ENCODE assay signal across 8 cellular contexts in the genomic region with DNA sequence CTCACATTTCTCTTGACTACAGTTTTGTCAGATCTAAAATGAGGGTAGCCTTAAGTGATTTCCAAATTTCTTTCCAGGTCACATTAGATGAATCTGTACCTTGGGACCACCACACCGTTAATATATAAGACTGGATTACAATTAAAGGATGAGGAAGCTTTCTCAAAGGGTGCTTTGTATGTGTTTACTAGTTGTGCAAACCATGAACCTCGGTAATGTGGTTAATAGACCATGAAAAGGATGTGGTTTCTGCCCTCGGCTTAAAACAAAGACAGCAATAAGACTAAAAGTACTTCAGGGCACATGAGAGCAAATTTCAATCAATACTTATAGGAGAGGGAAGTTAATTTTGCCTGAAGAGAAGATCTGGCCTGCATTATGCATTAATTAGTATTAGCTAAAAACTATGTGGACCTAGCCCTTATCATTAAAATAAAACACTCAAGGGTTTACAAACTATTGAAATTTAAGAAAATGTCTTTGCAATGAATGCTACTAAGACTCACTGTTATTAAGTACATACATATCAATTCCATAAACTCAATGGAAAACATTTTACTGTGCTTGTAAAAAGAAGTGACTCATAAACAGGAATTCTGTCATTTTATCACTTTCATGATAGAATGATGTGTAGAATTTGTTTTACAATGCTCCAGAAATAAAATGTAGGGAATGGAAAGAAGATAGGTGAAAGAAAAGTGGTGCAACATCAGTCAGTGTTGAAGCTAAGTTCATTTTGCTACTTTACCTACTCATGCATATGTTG. TPM values are rescaled to one million over a fixed set of nuclear protein-coding genes. Genes with fewer than 3 reads are reported as not detected.
DNase-seq lines count a peak whose midpoint lies in the region; ATAC-seq and TF ChIP-seq lines count a peak whose summit lies in the region.

No MANE protein-coding gene starts in this region.

- H3K36me3 ChIP-seq in right atrium auricular region: no peaks in the 10 kb centered on the region
- H3K36me3 ChIP-seq in effector memory CD4-positive, alpha-beta T cell (ENCODE audit: control insufficient read depth, insufficient read depth, low read length): no peaks in the 10 kb centered on the region

- POLR2A ChIA-PET in RWPE1 (lab: Yijun Ruan, JAX; ENCODE audit: low non-redundant PET): interaction anchor here (0.6 kb wide), 1 partner anchor 701 kb away, joined by 3 read pairs; no protein-coding TSS in a partner anchor

- CTCF ChIA-PET in RWPE1 (lab: Yijun Ruan, JAX): interaction anchor here (0.6 to 1.6 kb wide), 6 partner anchors 16 to 702 kb away, joined by 3 to 5 read pairs (median 3); no protein-coding TSS in a partner anchor

- peak overlapping the region; percentile 97 to 100 for H3K27ac ChIP-seq in right atrium auricular region
- H3K27ac ChIP-seq in effector memory CD4-positive, alpha-beta T cell (ENCODE audit: insufficient read depth, low read length, poor library complexity, severe bottlenecking): peak overlapping the region; percentile 90
- no peak overlapping the region for H3K27ac ChIP-seq in RWPE1

- H3K9me3 ChIP-seq in right atrium auricular region: no peaks in the 10 kb centered on the region
- H3K9me3 ChIP-seq in effector memory CD4-positive, alpha-beta T cell (ENCODE audit: control insufficient read depth, low read length): no peaks in the 10 kb centered on the region

- H3K27ac Mint-ChIP-seq in stimulated activated memory B cell treated with anti-CD40 and anti-IgM and Interleukin-4, amounts not matched to agents 10 μg/mL and 1 μg/mL and 100 μg/mL, for 72 hours: no peak overlapping the region

- H3K27me3 Mint-ChIP-seq in stimulated activated memory B cell treated with anti-CD40 and anti-IgM and Interleukin-4, amounts not matched to agents 10 μg/mL and 1 μg/mL and 100 μg/mL, for 72 hours: no peaks in the 10 kb centered on the region

- H3K4me1 ChIP-seq in right atrium auricular region: peaks cover 0 to 28% of the 10 kb centered on the region in 2 donors
- H3K4me1 ChIP-seq in effector memory CD4-positive, alpha-beta T cell (ENCODE audit: control insufficient read depth, insufficient read depth, low read length, poor library complexity, severe bottlenecking): peaks cover 18% of the 10 kb centered on the region

- peaks cover 12% of the 10 kb centered on the region for H3K4me1 Mint-ChIP-seq in stimulated activated memory B cell treated with anti-CD40 and anti-IgM and Interleukin-4, amounts not matched to agents 10 μg/mL and 1 μg/mL and 100 μg/mL, for 72 hours

- DNase-seq in right atrium auricular region (ENCODE audit: low spot score): no peak
- DNase-seq in left ventricle myocardium superior: no peak
- DNase-seq in NCI-H526 (lab: John Stamatoyannopoulos, UW): peak; percentile 67 to 76
- peak in 1 of 3 donors; percentile 9 for DNase-seq in effector memory CD4-positive, alpha-beta T cell
- no peak for DNase-seq in RWPE1 (ENCODE audit: low spot score)
- no peak for DNase-seq in NCI-H2029 treated with DMSO at 0.1 percent for 48 hours (lab: John Stamatoyannopoulos, UW)

- H3K27me3 ChIP-seq in right atrium auricular region: no peaks in the 10 kb centered on the region
- no peaks in the 10 kb centered on the region for H3K27me3 ChIP-seq in effector memory CD4-positive, alpha-beta T cell (replicated peaks; ENCODE audit: control insufficient read depth, insufficient read depth, low read length, poor library complexity, severe bottlenecking)

- no peaks in the 10 kb centered on the region for H3K36me3 Mint-ChIP-seq in stimulated activated memory B cell treated with anti-CD40 and anti-IgM and Interleukin-4, amounts not matched to agents 10 μg/mL and 1 μg/mL and 100 μg/mL, for 72 hours

- no peaks in the 10 kb centered on the region for H3K9me3 Mint-ChIP-seq in stimulated activated memory B cell treated with anti-CD40 and anti-IgM and Interleukin-4, amounts not matched to agents 10 μg/mL and 1 μg/mL and 100 μg/mL, for 72 hours

- H3K4me3 Mint-ChIP-seq in stimulated activated memory B cell treated with anti-CD40 and anti-IgM and Interleukin-4, amounts not matched to agents 10 μg/mL and 1 μg/mL and 100 μg/mL, for 72 hours: no peak overlapping the region

- intact Hi-C loops in left ventricle myocardium superior (cut with micrococcal nuclease): no loop called here

- ATAC-seq in left ventricle myocardium superior (no peak), HG02885 (IDR thresholded peaks at IDR 0.05; ENCODE audit: poor library complexity, unreplicated experiment) (peak; percentile 44)
- peak; percentile 58 for ATAC-seq in stimulated activated memory B cell treated with anti-CD40 and anti-IgM and Interleukin-4, amounts not matched to agents 10 μg/mL and 1 μg/mL and 100 μg/mL, for 72 hours

- H3K4me3 ChIP-seq in right atrium auricular region: peak overlapping the region in 1 of 2 donors; percentile 83
- peak overlapping the region; percentile 93 for H3K4me3 ChIP-seq in effector memory CD4-positive, alpha-beta T cell (ENCODE audit: insufficient read depth, low read depth, low read length, poor library complexity, severe bottlenecking)

- TF ChIP-seq CTCF in right atrium auricular region (IDR thresholded peaks at IDR 0.05) (no peak), RWPE1 (conservative IDR thresholded peaks at IDR 0.05; ENCODE audit: low read depth) (no peak)

RNA-seq across cellular contexts. Expression of gene TMX4, which starts 0.9 kb away (rescaled TPM):
- 100 to 1,000 TPM in 1 of 2 donors, 10 to 100 TPM in 1; 90.4 to 191 TPM for total RNA-seq in right atrium auricular region
- 120 TPM for total RNA-seq in left ventricle myocardium superior

Comparison
In these comparisons a context has a peak if more than half of its experiments do, and no peak if none do; other contexts are left out.
1. DNase-seq: peak in NCI-H526 (2 of 2); none in right atrium auricular region (single experiment), left ventricle myocardium superior (single experiment), RWPE1 (single experiment) and NCI-H2029 treated with DMSO at 0.1 percent for 48 hours (single experiment).